In genomic region chr17:42782402-42783061, GRCh38 we compare ENCODE assay signal across 16 cellular contexts. TPM values are rescaled to one million over a fixed set of nuclear protein-coding genes. Genes with fewer than 3 reads are reported as not detected.
A peak's percentile ranks its signal among the peaks of the same experiment; 100 is the strongest.
DNase-seq lines count a peak whose midpoint lies in the region; ATAC-seq, FAIRE-seq and TF ChIP-seq lines count a peak whose summit lies in the region.
"Had no signal": no experiment of that assay in that cellular context is flagged by ENCODE, and none has a peak within 500 bp of the region (broad histone marks: within the 10 kb centered on the region; RNA-seq: fewer than 3 reads in every experiment).

No MANE protein-coding gene starts in this region.

- peaks cover 24% of the 10 kb centered on the region for H3K4me1 Mint-ChIP-seq in GM23338
- H3K4me1 Mint-ChIP-seq in astrocyte (ENCODE audit: low read depth, unreplicated experiment): peaks cover 25% of the 10 kb centered on the region

- H3K79me2 ChIP-seq in GM23338 (replicated peaks; ENCODE audit: insufficient read depth) (no peaks in the 10 kb centered on the region), astrocyte (ENCODE audit: insufficient read depth, low read length) (peaks cover 47% of the 10 kb centered on the region)

- H3K27ac ChIP-seq in GM23338 (ENCODE audit: low read depth) (no peak overlapping the region), astrocyte (ENCODE audit: low read depth, low read length) (peak overlapping the region; percentile 59)
- H3K27ac ChIP-seq: upper lobe of left lung had no signal

- in situ Hi-C loops in ACHN (cut with HindIII; ENCODE audit: low pct_ligation_motif_present, low pct_unique_long_range_greater_than_20kb, low sequenced_read_pairs): no loop called here

- H2AFZ ChIP-seq in GM23338 (no peak overlapping the region), astrocyte (ENCODE audit: low read depth, low read length) (no peak overlapping the region)

- DNase-seq in GM23338 (ENCODE audit: low spot score) (no peak), astrocyte (ENCODE audit: low read depth) (no peak), fibroblast of the aortic adventitia (ENCODE audit: low read depth) (no peak), ACHN (no peak)
- DNase-seq in central memory CD4-positive, alpha-beta T cell: no peak
- DNase-seq: activated CD4-positive, alpha-beta T cell treated with anti-CD3 and anti-CD28 coated beads for 48 hours; DMS79 treated with DMSO at 0.1 percent for 48 hours; naive B cell; NCI-H1694; right cardiac atrium had no signal

- H3K4me1 ChIP-seq in GM23338 (ENCODE audit: insufficient read depth) (peaks cover 21% of the 10 kb centered on the region; the same call in 1 of the 2 replicates), astrocyte (ENCODE audit: insufficient read depth, low read length) (peaks cover 43% of the 10 kb centered on the region), skeletal muscle satellite cell (ENCODE audit: control insufficient read depth, insufficient read depth, low read length) (peaks cover 50% of the 10 kb centered on the region)

- H4K20me1 ChIP-seq in GM23338 (replicated peaks; ENCODE audit: insufficient read depth): no peaks in the 10 kb centered on the region
- peaks cover 51% of the 10 kb centered on the region for H4K20me1 ChIP-seq in astrocyte (ENCODE audit: insufficient read depth, low read length)

- H3K4me3 ChIP-seq in GM23338 (no peak overlapping the region), astrocyte (ENCODE audit: insufficient read depth, low read depth, low read length) (peak overlapping the region; percentile 85), fibroblast of the aortic adventitia (ENCODE audit: low read depth, low read length) (peak overlapping the region; percentile 70), skeletal muscle satellite cell (ENCODE audit: low read length) (peak overlapping the region; percentile 73)
- H3K4me3 ChIP-seq: upper lobe of left lung had no signal

- H3K9ac ChIP-seq in astrocyte (ENCODE audit: low read length) (peak overlapping the region; percentile 85), skeletal muscle satellite cell (ENCODE audit: low read depth, low read length) (peak overlapping the region; percentile 28)

- no peak for FAIRE-seq in astrocyte (lab: Jason Lieb, UNC)

- H3K4me2 ChIP-seq in GM23338: no peak overlapping the region
- H3K4me2 ChIP-seq in astrocyte (ENCODE audit: low read length): peak overlapping the region; percentile 96
- peak overlapping the region; percentile 93 for H3K4me2 ChIP-seq in skeletal muscle satellite cell (ENCODE audit: low read length)

- H3K9me2 ChIP-seq in GM23338 (ENCODE audit: insufficient read depth): no peaks in the 10 kb centered on the region

- H3K4me3 Mint-ChIP-seq in GM23338: no peak overlapping the region; the same call in 2 of the 3 replicates
- peak overlapping the region; percentile 79 for H3K4me3 Mint-ChIP-seq in astrocyte (ENCODE audit: unreplicated experiment)
- H3K4me3 Mint-ChIP-seq: central memory CD8-positive, alpha-beta T cell had no signal

- H3K9me3 Mint-ChIP-seq in GM23338 (no peaks in the 10 kb centered on the region; the same call in 2 of the 3 replicates), astrocyte (ENCODE audit: unreplicated experiment) (no peaks in the 10 kb centered on the region)
- H3K9me3 Mint-ChIP-seq: central memory CD8-positive, alpha-beta T cell had no signal

- TF ChIP-seq CTCF in GM23338 (conservative IDR thresholded peaks at IDR 0.05; ENCODE audit: low read depth in 2 of 2) (no peak), astrocyte (IDR thresholded peaks at IDR 0.05; ENCODE audit: insufficient read depth, low read depth, low read length) (no peak), fibroblast of the aortic adventitia (IDR thresholded peaks at IDR 0.05; ENCODE audit: insufficient read depth, low read length) (no peak)

- H3K9me3 ChIP-seq in astrocyte (ENCODE audit: insufficient read depth, low read depth, low read length): no peaks in the 10 kb centered on the region
- H3K9me3 ChIP-seq in skeletal muscle satellite cell (replicated peaks; ENCODE audit: low read length): no peaks in the 10 kb centered on the region
- H3K9me3 ChIP-seq: upper lobe of left lung had no signal

- peaks cover 12% of the 10 kb centered on the region; the same call in 1 of the 2 replicates for H3F3A ChIP-seq in GM23338 (replicated peaks; ENCODE audit: low read depth)

- H3K27me3 ChIP-seq in GM23338 (ENCODE audit: insufficient read depth) (peaks cover 34% of the 10 kb centered on the region), astrocyte (ENCODE audit: insufficient read depth, low read length) (no peaks in the 10 kb centered on the region), skeletal muscle satellite cell (ENCODE audit: control insufficient read depth, insufficient read depth, low read length) (peaks cover 48% of the 10 kb centered on the region)

- H3K36me3 ChIP-seq in GM23338 (ENCODE audit: insufficient read depth): no peaks in the 10 kb centered on the region
- peaks cover 10% of the 10 kb centered on the region for H3K36me3 ChIP-seq in astrocyte (ENCODE audit: insufficient read depth, low read length)
- H3K36me3 ChIP-seq in skeletal muscle satellite cell (ENCODE audit: insufficient read depth, low read length): peaks cover 28% of the 10 kb centered on the region

- H3K36me3 Mint-ChIP-seq in GM23338 (ENCODE audit: low read depth) (peaks cover 21% of the 10 kb centered on the region), astrocyte (ENCODE audit: low read depth, unreplicated experiment) (peaks cover 13% of the 10 kb centered on the region)

- 0 out of 3 replicates have a peak, but pooled peaks have one; percentile 2 for ATAC-seq in GM23338
- ATAC-seq in GM21717 (IDR thresholded peaks at IDR 0.05; ENCODE audit: unreplicated experiment): no peak
- ATAC-seq in GM18870 (IDR thresholded peaks at IDR 0.05; ENCODE audit: unreplicated experiment): no peak
- ATAC-seq: right cardiac atrium had no signal

- no peak overlapping the region for H3K27ac Mint-ChIP-seq in GM23338
- H3K27ac Mint-ChIP-seq in astrocyte (ENCODE audit: unreplicated experiment): peak overlapping the region; percentile 56
- H3K27ac Mint-ChIP-seq: activated naive CD8-positive, alpha-beta T cell had no signal

- H3K27me3 Mint-ChIP-seq in GM23338 (ENCODE audit: insufficient read depth, low read depth, poor library complexity) (peaks cover 44% of the 10 kb centered on the region), astrocyte (ENCODE audit: low read depth, unreplicated experiment) (no peaks in the 10 kb centered on the region)

TF ChIP-seq in GM23338, 12 proteins besides CTCF, POLR2A, EP300 and RAD21 (continues in another document):
- no peak for TF ChIP-seq REST (IDR thresholded peaks at IDR 0.05; ENCODE audit: unreplicated experiment)
- TF ChIP-seq JUNB (IDR thresholded peaks at IDR 0.05; ENCODE audit: unreplicated experiment): no peak

RNA-seq across cellular contexts. Expression of gene WNK4, which starts 2.1 kb away (rescaled TPM):
- total RNA-seq in GM23338 (2014; rRNA removed; shearing (Covaris generic)): 0.10 and 0.54 TPM in 2 replicates
- polyA plus RNA-seq in GM23338 (2016; fragmentation: Nextera tagmentation; extraction: Ambion mirVana): 0.65 and 0.83 TPM in 2 replicates
- total RNA-seq in astrocyte: 22.8 and 34.8 TPM in 2 replicates
- total RNA-seq in fibroblast of the aortic adventitia (ENCODE audit: low replicate concordance): 0.45 and 3.5 TPM in 2 replicates
- 0.76 and 2.0 TPM in 2 replicates for total RNA-seq in skeletal muscle satellite cell (2012; rRNA removed)
- total RNA-seq: right cardiac atrium had no signal

RNA-seq across cellular contexts. Expression of gene VPS25, which starts 9.3 kb away (rescaled TPM):
- 110 and 129 TPM in 2 replicates for total RNA-seq in GM23338 (2014; rRNA removed; shearing (Covaris generic))
- 93.5 and 105 TPM in 2 replicates for polyA plus RNA-seq in GM23338 (2016; fragmentation: Nextera tagmentation; extraction: Ambion mirVana)
- total RNA-seq in astrocyte: 49.5 and 53.2 TPM in 2 replicates
- 4.2 and 57.2 TPM in 2 replicates for total RNA-seq in fibroblast of the aortic adventitia (ENCODE audit: low replicate concordance)
- 73.3 and 78.2 TPM in 2 replicates for total RNA-seq in skeletal muscle satellite cell (2012; rRNA removed)

RNA-seq across cellular contexts. Expression of gene COA3, which starts 16.0 kb away (rescaled TPM):
- total RNA-seq in GM23338 (2014; rRNA removed; shearing (Covaris generic)): 57.6 and 81.2 TPM in 2 replicates
- 123 and 138 TPM in 2 replicates for polyA plus RNA-seq in GM23338 (2016; fragmentation: Nextera tagmentation; extraction: Ambion mirVana)
- total RNA-seq in astrocyte (31.8 and 34.3 TPM in 2 replicates), fibroblast of the aortic adventitia (ENCODE audit: low replicate concordance) (40.8 and 67.5 TPM in 2 replicates)
- total RNA-seq in skeletal muscle satellite cell (2012; rRNA removed): 53.2 and 55.9 TPM in 2 replicates

RNA-seq across cellular contexts. Expression of gene CNTD1, which starts 16.1 kb away (rescaled TPM):
- total RNA-seq in GM23338 (2014; rRNA removed; shearing (Covaris generic)): not detected in 2 replicates
- 0.80 and 1.1 TPM in 2 replicates for polyA plus RNA-seq in GM23338 (2016; fragmentation: Nextera tagmentation; extraction: Ambion mirVana)
- total RNA-seq in astrocyte: not detected in 2 replicates
- 0.54 TPM in 1 of 2 replicates, not detected in the other for total RNA-seq in fibroblast of the aortic adventitia (ENCODE audit: low replicate concordance)
- under 0.01 TPM in 1 of 2 replicates, not detected in the other for total RNA-seq in skeletal muscle satellite cell (2012; rRNA removed)

RNA-seq across cellular contexts. Expression of gene RAMP2, which starts 21.5 kb away (rescaled TPM):
- 2.6 and 8.8 TPM in 2 replicates for total RNA-seq in GM23338 (2014; rRNA removed; shearing (Covaris generic))
- polyA plus RNA-seq in GM23338 (2016; fragmentation: Nextera tagmentation; extraction: Ambion mirVana): 28.3 and 29.5 TPM in 2 replicates
- 6.1 and 6.8 TPM in 2 replicates for total RNA-seq in astrocyte
- 0.27 and 4.8 TPM in 2 replicates for total RNA-seq in fibroblast of the aortic adventitia (ENCODE audit: low replicate concordance)
- total RNA-seq in skeletal muscle satellite cell (2012; rRNA removed): 1.5 TPM in 1 of 2 replicates, not detected in the other
